In the genomic region with DNA sequence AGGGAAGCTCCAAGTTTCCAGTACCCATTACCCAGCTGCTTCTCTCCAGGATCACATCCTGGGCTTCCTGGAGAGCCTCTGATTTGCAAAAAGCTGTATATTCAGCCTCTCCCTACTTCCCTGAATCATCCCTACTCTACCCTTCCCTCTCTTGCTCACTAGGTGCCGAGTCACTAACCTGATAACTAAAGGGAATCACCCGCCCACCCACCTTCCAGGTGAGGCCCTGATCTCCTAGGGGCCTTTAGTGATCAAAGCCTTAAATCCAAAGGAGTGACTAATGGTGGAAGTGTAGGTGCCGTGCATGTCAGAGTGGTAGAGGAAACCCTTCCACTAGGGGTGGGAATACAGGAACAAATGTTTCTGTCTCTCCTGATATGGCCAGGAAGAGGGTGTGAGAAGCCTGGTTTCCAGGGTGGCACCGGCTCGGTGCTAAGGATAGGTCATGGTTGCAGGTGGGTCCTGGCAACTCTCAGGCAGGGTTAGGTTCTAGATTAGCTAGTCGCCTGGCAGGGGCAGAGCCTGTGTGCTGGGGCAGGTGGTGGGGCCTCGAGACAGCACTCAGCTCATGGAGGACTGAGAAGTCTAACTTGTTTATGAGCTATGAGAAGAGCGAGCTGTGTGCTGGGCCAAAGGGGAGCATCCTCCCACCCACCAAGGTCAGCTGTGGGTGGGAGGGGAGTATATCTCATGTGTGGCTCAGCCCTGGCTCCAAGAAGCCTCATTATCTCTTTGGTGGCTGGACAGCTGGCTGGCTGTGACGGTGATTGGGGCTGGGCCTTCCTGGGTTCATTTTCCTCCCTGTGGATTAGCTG, we compare ENCODE assay signal across 12 cellular contexts. TPM values are rescaled to one million over a fixed set of nuclear protein-coding genes. Genes with fewer than 3 reads are reported as not detected.
DNase-seq lines count a peak whose midpoint lies in the region; ATAC-seq, FAIRE-seq and TF ChIP-seq lines count a peak whose summit lies in the region.
"Had no signal": no experiment of that assay in that cellular context is flagged by ENCODE, and none has a peak within 500 bp of the region (broad histone marks: within the 10 kb centered on the region; RNA-seq: fewer than 3 reads in every experiment).

No MANE protein-coding gene starts in this region.

- no peak for DNase-seq in CD8-positive, alpha-beta memory T cell
- no peak for DNase-seq in astrocyte (ENCODE audit: low read depth)
- DNase-seq in nephron progenitor cell: no peak
- no peak for DNase-seq in CD4-positive, alpha-beta memory T cell
- DNase-seq in DMS53 treated with DMSO at 0.1 percent for 48 hours (lab: John Stamatoyannopoulos, UW; ENCODE audit: unreplicated experiment): no peak
- DNase-seq in NCI-H1930 (lab: John Stamatoyannopoulos, UW): no peak
- DNase-seq: NCI-H1436 treated with DMSO at 0.1 percent for 48 hours; stimulated activated CD4-positive, alpha-beta T cell treated with anti-CD3 and anti-CD28 coated beads, Interleukin-2, amount 100 ng/mL, for 24 hours had no signal

- H3K27ac Mint-ChIP-seq in CD8-positive, alpha-beta memory T cell: peak overlapping the region; percentile 14 to 88 (median 63)
- peak overlapping the region; percentile 87 for H3K27ac Mint-ChIP-seq in astrocyte (ENCODE audit: unreplicated experiment)
- H3K27ac Mint-ChIP-seq in nephron progenitor cell: peak overlapping the region; percentile 50
- H3K27ac Mint-ChIP-seq in CD4-positive, alpha-beta memory T cell: peak overlapping the region in 1 of 7 donors; percentile 78

- no peaks in the 10 kb centered on the region for H3K36me3 ChIP-seq in CD8-positive, alpha-beta memory T cell (ENCODE audit: insufficient read depth, low read length)
- H3K36me3 ChIP-seq in HUES48 (ENCODE audit: control insufficient read depth, insufficient read depth, low read length): no peaks in the 10 kb centered on the region
- H3K36me3 ChIP-seq in astrocyte (ENCODE audit: insufficient read depth, low read length): peaks cover 5% of the 10 kb centered on the region
- no peaks in the 10 kb centered on the region for H3K36me3 ChIP-seq in CD4-positive, alpha-beta memory T cell (ENCODE audit: insufficient read depth, low read length)

- H3K27me3 ChIP-seq in CD8-positive, alpha-beta memory T cell (ENCODE audit: insufficient read depth, low read length, poor library complexity, severe bottlenecking): no peaks in the 10 kb centered on the region
- no peaks in the 10 kb centered on the region for H3K27me3 ChIP-seq in HUES48 (ENCODE audit: control insufficient read depth, insufficient read depth, low read length)
- H3K27me3 ChIP-seq in astrocyte (ENCODE audit: insufficient read depth, low read length): no peaks in the 10 kb centered on the region
- H3K27me3 ChIP-seq in CD4-positive, alpha-beta memory T cell (ENCODE audit: insufficient read depth, low read length): no peaks in the 10 kb centered on the region

- H3K9ac ChIP-seq in HUES48 (ENCODE audit: low read depth, low read length) (no peak overlapping the region), astrocyte (ENCODE audit: low read length) (peak overlapping the region; percentile 60)

- POLR2A ChIA-PET in CD8-positive, alpha-beta memory T cell (lab: Charles Lee): no interaction called here
- POLR2A ChIA-PET in CD4-positive, alpha-beta memory T cell (lab: Charles Lee; ENCODE audit: partially characterized antibody): no interaction called here

- H3K36me3 Mint-ChIP-seq in CD8-positive, alpha-beta memory T cell: peaks cover 0 to 6% (median 2%) of the 10 kb centered on the region in 3 donors
- peaks cover 8% of the 10 kb centered on the region for H3K36me3 Mint-ChIP-seq in astrocyte (ENCODE audit: low read depth, unreplicated experiment)
- H3K36me3 Mint-ChIP-seq in nephron progenitor cell (ENCODE audit: low read depth): peaks cover 4% of the 10 kb centered on the region
- H3K36me3 Mint-ChIP-seq in CD4-positive, alpha-beta memory T cell: no peaks in the 10 kb centered on the region
- H3K36me3 Mint-ChIP-seq: mesothelial cell of epicardium had no signal

- H3K4me2 ChIP-seq in astrocyte (ENCODE audit: low read length): peak overlapping the region; percentile 78

- H3K4me3 Mint-ChIP-seq in CD8-positive, alpha-beta memory T cell: no peak overlapping the region
- H3K4me3 Mint-ChIP-seq in astrocyte (ENCODE audit: unreplicated experiment) (no peak overlapping the region), nephron progenitor cell (peak overlapping the region; percentile 23)
- H3K4me3 Mint-ChIP-seq in CD4-positive, alpha-beta memory T cell: no peak overlapping the region
- H3K4me3 Mint-ChIP-seq: mesothelial cell of epicardium had no signal

- peaks cover 44 to 83% (median 45%) of the 10 kb centered on the region in 3 donors for H3K4me1 Mint-ChIP-seq in CD8-positive, alpha-beta memory T cell
- H3K4me1 Mint-ChIP-seq in astrocyte (ENCODE audit: low read depth, unreplicated experiment) (peaks cover 49% of the 10 kb centered on the region), nephron progenitor cell (peaks cover 88% of the 10 kb centered on the region)
- H3K4me1 Mint-ChIP-seq in CD4-positive, alpha-beta memory T cell: peaks cover 0 to 2% (median 0%) of the 10 kb centered on the region in 4 donors

- TF ChIP-seq CTCF in astrocyte (IDR thresholded peaks at IDR 0.05; ENCODE audit: insufficient read depth, low read depth, low read length) (no peak), nephron progenitor cell (IDR thresholded peaks at IDR 0.05) (no peak)

- intact Hi-C loops in CD4-positive, alpha-beta memory T cell (cut with micrococcal nuclease): no loop called here

- no peaks in the 10 kb centered on the region for H3K9me3 Mint-ChIP-seq in CD8-positive, alpha-beta memory T cell
- H3K9me3 Mint-ChIP-seq in astrocyte (ENCODE audit: unreplicated experiment) (peaks cover 3% of the 10 kb centered on the region), nephron progenitor cell (no peaks in the 10 kb centered on the region)
- H3K9me3 Mint-ChIP-seq in CD4-positive, alpha-beta memory T cell: no peaks in the 10 kb centered on the region
- H3K9me3 Mint-ChIP-seq: mesothelial cell of epicardium had no signal

- H3K27me3 Mint-ChIP-seq in CD8-positive, alpha-beta memory T cell: no peaks in the 10 kb centered on the region
- H3K27me3 Mint-ChIP-seq in astrocyte (ENCODE audit: low read depth, unreplicated experiment) (no peaks in the 10 kb centered on the region), nephron progenitor cell (ENCODE audit: low read depth, poor library complexity) (peaks cover 5% of the 10 kb centered on the region)
- H3K27me3 Mint-ChIP-seq in CD4-positive, alpha-beta memory T cell: no peaks in the 10 kb centered on the region

- CTCF ChIA-PET in CD8-positive, alpha-beta memory T cell (lab: Charles Lee): interaction anchor here (0.8 to 1.6 kb wide), 2 partner anchors 16 to 41 kb away, joined by 3 to 4 read pairs; no protein-coding TSS in a partner anchor
- CTCF ChIA-PET in CD4-positive, alpha-beta memory T cell (lab: Charles Lee; ENCODE audit: partially characterized antibody): interaction anchor here (0.7 to 1.0 kb wide), 2 partner anchors 16 to 42 kb away, joined by 3 read pairs; no protein-coding TSS in a partner anchor

- H4K20me1 ChIP-seq in astrocyte (ENCODE audit: insufficient read depth, low read length): peaks cover 98% of the 10 kb centered on the region

- peaks cover 17% of the 10 kb centered on the region for H3K4me1 ChIP-seq in CD8-positive, alpha-beta memory T cell (ENCODE audit: insufficient read depth, low read length)
- H3K4me1 ChIP-seq in HUES48 (ENCODE audit: control insufficient read depth, insufficient read depth, low read length) (peaks cover 32% of the 10 kb centered on the region), astrocyte (ENCODE audit: insufficient read depth, low read length) (peaks cover 83% of the 10 kb centered on the region)
- no peaks in the 10 kb centered on the region for H3K4me1 ChIP-seq in CD4-positive, alpha-beta memory T cell (ENCODE audit: insufficient read depth, low read length)

- no peak for FAIRE-seq in astrocyte (lab: Jason Lieb, UNC)

- no peak overlapping the region for H3K4me3 ChIP-seq in CD8-positive, alpha-beta memory T cell (ENCODE audit: low read length)
- H3K4me3 ChIP-seq in HUES48 (ENCODE audit: low read depth, low read length) (no peak overlapping the region), astrocyte (ENCODE audit: insufficient read depth, low read depth, low read length) (no peak overlapping the region)
- H3K4me3 ChIP-seq in CD4-positive, alpha-beta memory T cell (ENCODE audit: low read length in 2 of 2): no peak overlapping the region

- H3K79me2 ChIP-seq in astrocyte (ENCODE audit: insufficient read depth, low read length): peaks cover 100% of the 10 kb centered on the region

- ATAC-seq in HG02759 (IDR thresholded peaks at IDR 0.05; ENCODE audit: unreplicated experiment): no peak

- peak overlapping the region; percentile 16 for H3K27ac ChIP-seq in CD8-positive, alpha-beta memory T cell (ENCODE audit: low read depth, low read length)
- H3K27ac ChIP-seq in HUES48 (ENCODE audit: low read depth, low read length): peak overlapping the region; percentile 81
- peak overlapping the region; percentile 70 for H3K27ac ChIP-seq in astrocyte (ENCODE audit: low read depth, low read length)
- no peak overlapping the region for H3K27ac ChIP-seq in CD4-positive, alpha-beta memory T cell (ENCODE audit: low read depth, low read length)

- H3K9me3 ChIP-seq in CD8-positive, alpha-beta memory T cell (ENCODE audit: low read length): no peaks in the 10 kb centered on the region
- H3K9me3 ChIP-seq in HUES48 (ENCODE audit: control insufficient read depth, insufficient read depth, low read length) (no peaks in the 10 kb centered on the region), astrocyte (ENCODE audit: insufficient read depth, low read depth, low read length) (no peaks in the 10 kb centered on the region)
- no peaks in the 10 kb centered on the region for H3K9me3 ChIP-seq in CD4-positive, alpha-beta memory T cell (ENCODE audit: control insufficient read depth in 1 of 2, low read length in 2 of 2)

- H2AFZ ChIP-seq in astrocyte (ENCODE audit: low read depth, low read length): no peak overlapping the region

RNA-seq across cellular contexts. Expression of a gene that starts 10.1 kb away (rescaled TPM):
- 10 to 100 TPM; 71.2 to 72.5 TPM for total RNA-seq in CD8-positive, alpha-beta memory T cell
- polyA plus RNA-seq in CD8-positive, alpha-beta memory T cell: 1.9 TPM
- total RNA-seq in astrocyte: 26.7 and 36.3 TPM in 2 replicates
- 1 to 10 TPM; 1.2 to 1.9 TPM for total RNA-seq in CD4-positive, alpha-beta memory T cell
- under 1 TPM in 1 of 2 donors, not detected in 1; 0.10 TPM for polyA plus RNA-seq in CD4-positive, alpha-beta memory T cell

RNA-seq across cellular contexts. Expression of a gene that starts 37.3 kb away (rescaled TPM):
- 10 to 100 TPM; 64.9 to 67.7 TPM for total RNA-seq in CD8-positive, alpha-beta memory T cell
- polyA plus RNA-seq in CD8-positive, alpha-beta memory T cell: 101 TPM
- 40.9 and 46.1 TPM in 2 replicates for total RNA-seq in astrocyte
- 10 to 100 TPM; 36.4 to 42.4 TPM for total RNA-seq in CD4-positive, alpha-beta memory T cell
- 10 to 100 TPM; 90.5 to 96.5 TPM for polyA plus RNA-seq in CD4-positive, alpha-beta memory T cell

RNA-seq across cellular contexts. Expression of a gene that starts 56.2 kb away (rescaled TPM):
- not detected for total RNA-seq in CD8-positive, alpha-beta memory T cell
- polyA plus RNA-seq in CD8-positive, alpha-beta memory T cell: not detected
- 0.43 and 0.60 TPM in 2 replicates for total RNA-seq in astrocyte
- not detected for total RNA-seq in CD4-positive, alpha-beta memory T cell
- polyA plus RNA-seq in CD4-positive, alpha-beta memory T cell: not detected
- total RNA-seq: T-helper 1 cell treated with Interleukin-12 subunit alpha and Interleukin-12 subunit beta and Interleukin-4 antibody, amounts not matched to agents 30 ng/mL and 1 ng/mL, for 36 hours had no signal
